ENCODE assay signal across 1 cellular context in genomic region chr3:61662861-61663260, GRCh38.
TF ChIP-seq lines count a peak whose summit lies in the region.

No MANE protein-coding gene starts in this region.

TF ChIP-seq in GM23338, 12 proteins besides CTCF, POLR2A, EP300 and RAD21 (continued from another document):
- TF ChIP-seq ZNF462 (CRISPR knock-in tag; IDR thresholded peaks at IDR 0.05) (no peak), EZH2phosphoT487 (IDR thresholded peaks at IDR 0.05; ENCODE audit: unreplicated experiment) (no peak), CREB1 (CRISPR knock-in tag; IDR thresholded peaks at IDR 0.05; ENCODE audit: low read depth) (no peak), EZH2 (IDR thresholded peaks at IDR 0.05; ENCODE audit: low read depth, unreplicated experiment) (no peak), ZNF331 (CRISPR knock-in tag; IDR thresholded peaks at IDR 0.05; ENCODE audit: low read depth) (no peak), POLR2AphosphoS5 (IDR thresholded peaks at IDR 0.05; ENCODE audit: low read depth) (no peak), REST (IDR thresholded peaks at IDR 0.05; ENCODE audit: unreplicated experiment) (no peak), STAT1 (IDR thresholded peaks at IDR 0.05; ENCODE audit: unreplicated experiment) (no peak), ZNF114 (CRISPR knock-in tag; IDR thresholded peaks at IDR 0.05) (no peak)
TF ChIP-seq in GM23338: peak in this region for 0.
